In genomic region chr19:10872551-10873107, GRCh38 we compare ENCODE assay signal across 8 cellular contexts. TPM values are rescaled to one million over a fixed set of nuclear protein-coding genes. Genes with fewer than 3 reads are reported as not detected.
DNase-seq lines count a peak whose midpoint lies in the region; ATAC-seq and TF ChIP-seq lines count a peak whose summit lies in the region.

No MANE protein-coding gene starts in this region.

- intact Hi-C loops in aorta (cut with DNase I): loop anchor here (2.0 to 10.0 kb wide), 2 partner anchors 52 to 56 kb away; partner anchors contain the start of genes TIMM29 (in 2 of the 2) and YIPF2 (in 2 of the 2)

- H3K4me1 ChIP-seq in HUES64 (ENCODE audit: insufficient read depth, low read length): peaks cover 3% of the 10 kb centered on the region
- H3K4me1 ChIP-seq in mucosa of rectum (ENCODE audit: control insufficient read depth in 2 of 2, insufficient read depth in 2 of 2, low read length in 2 of 2): peaks cover 3 to 19% of the 10 kb centered on the region in 2 donors
- H3K4me1 ChIP-seq in aorta (ENCODE audit: control insufficient read depth in 1 of 2, insufficient read depth in 2 of 2, low read length in 2 of 2): no peaks in the 10 kb centered on the region

- peak overlapping the region; percentile 68 for H3K4me3 ChIP-seq in HUES64 (ENCODE audit: low read length)
- H3K4me3 ChIP-seq in mucosa of rectum (ENCODE audit: low read length in 2 of 2): peak overlapping the region; percentile 78 to 89
- peak overlapping the region; percentile 69 to 97 for H3K4me3 ChIP-seq in aorta (ENCODE audit: low read length in 2 of 2)

- TF ChIP-seq CTCF in 22Rv1 (IDR thresholded peaks at IDR 0.05): no peak

- H3K27me3 ChIP-seq in HUES64 (ENCODE audit: insufficient read depth, low read length) (no peaks in the 10 kb centered on the region), mucosa of rectum (ENCODE audit: control insufficient read depth in 2 of 2, insufficient read depth in 2 of 2, low read length in 2 of 2) (no peaks in the 10 kb centered on the region), aorta (ENCODE audit: control insufficient read depth in 1 of 2, insufficient read depth in 2 of 2, low read length in 1 of 2) (no peaks in the 10 kb centered on the region)

- no peaks in the 10 kb centered on the region for H3K9me3 ChIP-seq in HUES64 (ENCODE audit: insufficient read depth, low read depth, low read length)
- no peaks in the 10 kb centered on the region for H3K9me3 ChIP-seq in mucosa of rectum (ENCODE audit: control insufficient read depth in 2 of 2, low read length in 2 of 2)
- H3K9me3 ChIP-seq in aorta (ENCODE audit: control insufficient read depth, low read length): no peaks in the 10 kb centered on the region

- ATAC-seq in aorta (ENCODE audit: low FRiP score): no peak

- H3K9ac ChIP-seq in HUES64 (ENCODE audit: low read depth, low read length) (peak overlapping the region; percentile 84), mucosa of rectum (ENCODE audit: low read depth in 1 of 2, low read length in 2 of 2) (peak overlapping the region; percentile 75 to 82)

- peak; percentile 33 for DNase-seq in astrocyte of the hippocampus (ENCODE audit: low read depth, low spot score)
- DNase-seq in aorta: no peak
- DNase-seq in NCI-H446 (lab: John Stamatoyannopoulos, UW): no peak
- no peak for DNase-seq in NCI-H2171 treated with DMSO at 0.1 percent for 48 hours (lab: John Stamatoyannopoulos, UW)
- no peak for DNase-seq in NCI-H146 treated with DMSO at 0.1 percent for 48 hours (lab: John Stamatoyannopoulos, UW; ENCODE audit: unreplicated experiment)

- H3K27ac ChIP-seq in 22Rv1 (peak overlapping the region; percentile 71), HUES64 (ENCODE audit: low read depth, low read length) (no peak overlapping the region; the same call in 1 of the 2 replicates), mucosa of rectum (ENCODE audit: low read depth in 2 of 2, low read length in 2 of 2) (peak overlapping the region; percentile 72 to 77), aorta (ENCODE audit: low read depth in 1 of 2, low read length in 2 of 2) (no peak overlapping the region)

- peaks cover 3% of the 10 kb centered on the region; the same call in 1 of the 2 replicates for H3K36me3 ChIP-seq in HUES64 (ENCODE audit: insufficient read depth, low read length)
- H3K36me3 ChIP-seq in mucosa of rectum (ENCODE audit: control insufficient read depth in 2 of 2, insufficient read depth in 2 of 2, low read length in 2 of 2): no peaks in the 10 kb centered on the region
- no peaks in the 10 kb centered on the region for H3K36me3 ChIP-seq in aorta (ENCODE audit: control insufficient read depth in 1 of 2, insufficient read depth in 2 of 2, low read length in 1 of 2)

- WGBS in HUES64: 20% methylated on average over 14 of the region's 16 CpGs
- WGBS in aorta, 2 donors: 1 to 4% methylated on average over 16 of the region's 16 CpGs

RNA-seq across cellular contexts. Expression of gene CARM1, which starts 1.3 kb away (rescaled TPM):
- polyA plus RNA-seq in HUES64 (2013, experiment 1 of 2): 104 TPM
- polyA plus RNA-seq in HUES64 (2013, experiment 2 of 2): 111 TPM
- 10 to 100 TPM; 27.9 to 41.4 TPM for total RNA-seq in aorta
- polyA plus RNA-seq in aorta: 10 to 100 TPM; 11.5 to 23.9 TPM

RNA-seq across cellular contexts. Expression of gene C19orf38, which starts 24.4 kb away (rescaled TPM):
- polyA plus RNA-seq in HUES64 (2013, experiment 1 of 2): not detected
- polyA plus RNA-seq in HUES64 (2013, experiment 2 of 2): not detected
- total RNA-seq in aorta: 1 to 10 TPM; 1.5 to 2.0 TPM
- polyA plus RNA-seq in aorta: 1 to 10 TPM in 1 of 2 donors, under 1 TPM in 1; 0.90 to 1.6 TPM

RNA-seq across cellular contexts. Expression of gene TMED1, which starts 36.6 kb away (rescaled TPM):
- 23.3 TPM for polyA plus RNA-seq in HUES64 (2013, experiment 1 of 2)
- polyA plus RNA-seq in HUES64 (2013, experiment 2 of 2): 24.2 TPM
- total RNA-seq in aorta: 10 to 100 TPM; 14.4 to 17.9 TPM
- polyA plus RNA-seq in aorta: 10 to 100 TPM; 29.2 to 34.4 TPM

RNA-seq across cellular contexts. Expression of gene YIPF2, which starts 55.8 kb away (rescaled TPM):
- 28.6 TPM for polyA plus RNA-seq in HUES64 (2013, experiment 1 of 2)
- polyA plus RNA-seq in HUES64 (2013, experiment 2 of 2): 32.5 TPM
- total RNA-seq in aorta: 10 to 100 TPM; 36.5 to 41.8 TPM
- polyA plus RNA-seq in aorta: 10 to 100 TPM; 30.1 to 41.1 TPM

RNA-seq across cellular contexts. Expression of gene TIMM29, which starts 56.0 kb away (rescaled TPM):
- 16.0 TPM for polyA plus RNA-seq in HUES64 (2013, experiment 1 of 2)
- polyA plus RNA-seq in HUES64 (2013, experiment 2 of 2): 15.5 TPM
- 10 to 100 TPM; 13.7 to 15.7 TPM for total RNA-seq in aorta
- 10 to 100 TPM; 15.2 to 16.0 TPM for polyA plus RNA-seq in aorta

Comparison
In these comparisons a context has a peak if more than half of its experiments do, and no peak if none do; other contexts are left out.
1. H3K27ac ChIP-seq: peak in 22Rv1 (single experiment) and mucosa of rectum (2 of 2); none in HUES64 (single experiment) and aorta (0 of 2).
2. Peak in every context shown above with its lines, with median percentiles within 50 percentile points of each other: H3K4me3 ChIP-seq.